ENCODE assay signal across 8 cellular contexts in the genomic region with DNA sequence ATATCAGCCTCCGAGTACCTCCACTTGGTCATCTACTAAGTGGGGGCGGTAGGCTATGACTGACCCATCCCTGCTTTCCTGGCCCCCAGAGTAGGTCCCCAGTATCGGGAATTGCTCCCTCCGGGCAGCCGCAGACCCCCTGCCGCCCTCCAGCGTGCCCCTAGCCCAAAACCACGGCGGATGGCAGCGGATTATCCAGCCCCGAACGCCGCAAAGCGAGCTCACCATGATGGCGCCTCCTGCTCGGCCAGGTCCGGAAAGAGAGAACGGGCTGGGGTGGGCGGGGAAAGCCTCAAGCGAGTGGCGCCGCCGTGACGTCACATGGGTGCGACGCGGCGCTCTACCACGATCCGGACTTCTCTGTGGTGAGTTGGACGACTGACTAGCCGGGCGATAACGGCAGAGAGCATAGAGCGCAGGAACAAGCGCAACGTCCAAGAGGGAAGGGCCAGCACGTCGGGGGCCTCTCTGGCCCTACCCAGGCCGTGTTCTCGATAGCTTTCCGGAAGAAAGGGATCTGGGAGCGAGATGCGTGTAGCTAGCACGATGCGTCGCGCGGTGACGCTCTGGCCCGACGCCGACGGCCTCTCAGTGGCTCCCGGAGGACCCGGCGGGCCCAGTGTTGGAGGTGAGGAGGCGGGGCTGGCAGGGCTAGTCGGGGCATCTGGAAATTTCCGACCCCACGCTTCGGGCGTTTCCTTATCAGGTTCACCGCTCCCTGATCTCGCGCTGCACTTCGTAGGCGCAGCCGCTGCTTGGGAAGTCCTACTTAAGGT. TPM values are rescaled to one million over a fixed set of nuclear protein-coding genes. Genes with fewer than 3 reads are reported as not detected.
DNase-seq lines count a peak whose midpoint lies in the region; ATAC-seq, FAIRE-seq and TF ChIP-seq lines count a peak whose summit lies in the region.

A gene (minus strand): TSS at position 263 of the 776 bp plus-strand sequence. CDS start 35 bp downstream, at position 228.
A gene with protein sequence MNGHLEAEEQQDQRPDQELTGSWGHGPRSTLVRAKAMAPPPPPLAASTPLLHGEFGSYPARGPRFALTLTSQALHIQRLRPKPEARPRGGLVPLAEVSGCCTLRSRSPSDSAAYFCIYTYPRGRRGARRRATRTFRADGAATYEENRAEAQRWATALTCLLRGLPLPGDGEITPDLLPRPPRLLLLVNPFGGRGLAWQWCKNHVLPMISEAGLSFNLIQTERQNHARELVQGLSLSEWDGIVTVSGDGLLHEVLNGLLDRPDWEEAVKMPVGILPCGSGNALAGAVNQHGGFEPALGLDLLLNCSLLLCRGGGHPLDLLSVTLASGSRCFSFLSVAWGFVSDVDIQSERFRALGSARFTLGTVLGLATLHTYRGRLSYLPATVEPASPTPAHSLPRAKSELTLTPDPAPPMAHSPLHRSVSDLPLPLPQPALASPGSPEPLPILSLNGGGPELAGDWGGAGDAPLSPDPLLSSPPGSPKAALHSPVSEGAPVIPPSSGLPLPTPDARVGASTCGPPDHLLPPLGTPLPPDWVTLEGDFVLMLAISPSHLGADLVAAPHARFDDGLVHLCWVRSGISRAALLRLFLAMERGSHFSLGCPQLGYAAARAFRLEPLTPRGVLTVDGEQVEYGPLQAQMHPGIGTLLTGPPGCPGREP (plus strand): TSS at position 591 of the 776 bp plus-strand sequence. CDS start 1,009 bp downstream, outside the sequence.

- H3K14ac ChIP-seq in H1 (ENCODE audit: insufficient read length) = no peak within 1 kb of the TSS

- peak within 1 kb of the TSS; percentile 96 for H3K4me3 ChIP-seq in NT2/D1 (ENCODE audit: insufficient read length, low read depth)
- peak within 1 kb of the TSS; percentile 83 to 97 (median 94) for H3K4me3 ChIP-seq in H1 (ENCODE audit: extremely low read depth in 1 of 4, insufficient read depth in 2 of 4, low read depth in 3 of 4, low read length in 4 of 4)
- peak within 1 kb of the TSS; percentile 99 for H3K4me3 ChIP-seq in mesendoderm (ENCODE audit: low read length)

- H3K23ac ChIP-seq in H1 (ENCODE audit: insufficient read length) (no peak within 1 kb of the TSS), mesendoderm (ENCODE audit: low read length) (peak within 1 kb of the TSS; percentile 24)

- H3K36me3 ChIP-seq in NT2/D1 (ENCODE audit: insufficient read depth, insufficient read length, low read length) = peaks cover 48% of the 10 kb centered on the region
- peaks cover 17 to 32% (median 21%) of the 10 kb centered on the region in 4 experiments for H3K36me3 ChIP-seq in H1 (ENCODE audit: control insufficient read depth in 2 of 4, insufficient read depth in 4 of 4, low read length in 3 of 4)
- peaks cover 26% of the 10 kb centered on the region for H3K36me3 ChIP-seq in mesendoderm (ENCODE audit: control insufficient read depth, insufficient read depth, low read length)

- H4K5ac ChIP-seq in H1 (ENCODE audit: insufficient read length, low read depth, low read length) (peak within 1 kb of the TSS; percentile 78), mesendoderm (ENCODE audit: low read length) (peak within 1 kb of the TSS; percentile 77)

- H2BK5ac ChIP-seq in H1 (ENCODE audit: low read depth, low read length) (peak within 1 kb of the TSS; percentile 87), mesendoderm (ENCODE audit: low read length) (peak within 1 kb of the TSS; percentile 89)

- peak in 1 of 3 experiments; percentile 9; a peak in 1 of 4 replicates for TF ChIP-seq CTCF in H1 (IDR thresholded peaks at IDR 0.05; ENCODE audit: control extremely low read depth in 1 of 3, insufficient read depth in 1 of 3, low read depth in 1 of 3, low read length in 3 of 3)

- H3K9me3 ChIP-seq in NT2/D1 (ENCODE audit: insufficient read depth, low read length) (no peaks in the 10 kb centered on the region), H1 (ENCODE audit: insufficient read depth in 2 of 2, low read depth in 1 of 2, low read length in 1 of 2) (no peaks in the 10 kb centered on the region)

- 0% methylated on average over 44 of the region's 69 CpGs; no CpG with 5 or more reads in 1 of the 2 experiments for WGBS in H1 (ENCODE audit: extremely low coverage in 1 of 2, insufficient coverage in 1 of 2, insufficient read length in 1 of 2, insufficient replicate concordance in 2 of 2, low coverage in 1 of 2, low lambda C conversion rate in 2 of 2, missing lambda C conversion rate in 1 of 2), 2 experiments
- WGBS in mesendoderm (ENCODE audit: extremely low coverage, insufficient coverage, low lambda C conversion rate) = no CpG with 5 or more reads among the region's 69 CpGs

- TF ChIP-seq RAD21 in H1 (IDR thresholded peaks at IDR 0.05 in 1 of 2, conservative IDR thresholded peaks at IDR 0.05 in 1 of 2; ENCODE audit: low read depth in 2 of 2, low read length in 2 of 2) = no peak

- H4K91ac ChIP-seq in H1 (replicated peaks; ENCODE audit: insufficient read length, low read length) = peak within 1 kb of the TSS; percentile 82

- no peaks in the 10 kb centered on the region for H3K9me3 Mint-ChIP-seq in activated CD8-positive, alpha-beta memory T cell treated with anti-CD3 and anti-CD28 coated beads, Interleukin-2, amount 10 ng/mL, durations not matched to agents 7 days and 5 days (ENCODE audit: low read depth)

- no peak; a peak in 1 of 3 replicates for TF ChIP-seq EP300 in H1 (IDR thresholded peaks at IDR 0.05; ENCODE audit: borderline replicate concordance in 1 of 2, low read depth in 2 of 2, low read length in 2 of 2)

- peaks cover 59% of the 10 kb centered on the region for H3K36me3 Mint-ChIP-seq in activated CD8-positive, alpha-beta memory T cell treated with anti-CD3 and anti-CD28 coated beads, Interleukin-2, amount 10 ng/mL, durations not matched to agents 7 days and 5 days

- H3K27ac Mint-ChIP-seq in activated CD8-positive, alpha-beta memory T cell treated with anti-CD3 and anti-CD28 coated beads, Interleukin-2, amount 10 ng/mL, durations not matched to agents 7 days and 5 days = peak within 1 kb of the TSS; percentile 99

- CTCF ChIA-PET in activated CD8-positive, alpha-beta memory T cell treated with anti-CD3 and anti-CD28 coated beads, Interleukin-2, amount 10 ng/mL, durations not matched to agents 7 days and 5 days (lab: Charles Lee) = interaction anchor here (1.0 to 1.5 kb wide), 5 partner anchors 9 to 126 kb away, joined by 3 to 5 read pairs (median 5); a partner anchor contains a TSS
- CTCF ChIA-PET in H1 (lab: Charles Lee; ENCODE audit: partially characterized antibody) = interaction anchor here (0.6 to 7.2 kb wide), 5 partner anchors 10 to 870 kb away, joined by 3 to 37 read pairs (median 5); no protein-coding TSS in a partner anchor

- H2BK20ac ChIP-seq in H1 (ENCODE audit: low read length) = no peak within 1 kb of the TSS

- POLR2A ChIA-PET in H1 (lab: Charles Lee; ENCODE audit: partially characterized antibody) = interaction anchor here (0.6 to 30.9 kb wide), 26 partner anchors 4 to 1058 kb away, joined by 3 to 788 read pairs (median 4); a partner anchor contains a TSS

- H3K56ac ChIP-seq in H1 (replicated peaks; ENCODE audit: insufficient read length, low read depth, low read length) = peak within 1 kb of the TSS; percentile 75
- H3K56ac ChIP-seq in mesendoderm (ENCODE audit: low read length) = peak within 1 kb of the TSS; percentile 95

- H2AK5ac ChIP-seq in H1 (ENCODE audit: low read depth, low read length) (0 out of 2 replicates have a peak within 1 kb of the TSS, but pooled peaks have one; percentile 57), mesendoderm (ENCODE audit: low read length) (peak within 1 kb of the TSS; percentile 97)

- H3K4ac ChIP-seq in H1 (replicated peaks; ENCODE audit: insufficient read length, low read depth, low read length) (peak within 1 kb of the TSS; percentile 80), mesendoderm (ENCODE audit: low read depth, low read length) (peak within 1 kb of the TSS; percentile 88)

- FAIRE-seq in H1 (lab: Jason Lieb, UNC) = peak; percentile 42

- peaks cover 20 to 31% of the 10 kb centered on the region in 2 experiments for H3K79me2 ChIP-seq in H1 (ENCODE audit: control insufficient read depth in 1 of 2, insufficient read depth in 2 of 2, low read length in 2 of 2)
- H3K79me2 ChIP-seq in mesendoderm (ENCODE audit: control insufficient read depth, insufficient read depth, low read length) = peaks cover 33% of the 10 kb centered on the region

- H2BK15ac ChIP-seq in H1 (ENCODE audit: low read length) (peak within 1 kb of the TSS; percentile 2; the same call in 1 of the 2 replicates), mesendoderm (replicated peaks; ENCODE audit: low read depth) (no peak within 1 kb of the TSS)

- H4K20me1 ChIP-seq in H1 (replicated peaks in 1 of 2; ENCODE audit: control insufficient read depth in 1 of 2, insufficient read depth in 2 of 2, low read length in 2 of 2) = peaks cover 25 to 32% of the 10 kb centered on the region in 2 experiments

- H2BK12ac ChIP-seq in H1 (ENCODE audit: low read depth, low read length) = peak within 1 kb of the TSS; percentile 32; the same call in 1 of the 2 replicates

- peak; percentile 81 for ATAC-seq in GM21381 (IDR thresholded peaks at IDR 0.05; ENCODE audit: unreplicated experiment)
- ATAC-seq in activated CD8-positive, alpha-beta memory T cell treated with anti-CD3 and anti-CD28 coated beads, Interleukin-2, amount 10 ng/mL, durations not matched to agents 7 days and 5 days = peak; percentile 79

- no peaks in the 10 kb centered on the region for H3K27me3 Mint-ChIP-seq in activated CD8-positive, alpha-beta memory T cell treated with anti-CD3 and anti-CD28 coated beads, Interleukin-2, amount 10 ng/mL, durations not matched to agents 7 days and 5 days

- H2BK120ac ChIP-seq in H1 (replicated peaks; ENCODE audit: low read depth, low read length) (no peak within 1 kb of the TSS), mesendoderm (ENCODE audit: low read depth, low read length) (no peak within 1 kb of the TSS)

- TF ChIP-seq POLR2A in H1 (IDR thresholded peaks at IDR 0.05; ENCODE audit: control extremely low read depth in 1 of 2, low read depth in 2 of 2, low read length in 2 of 2) = peak; percentile 95 to 99

- peak within 1 kb of the TSS; percentile 87 for H3K27ac ChIP-seq in H1 (ENCODE audit: low read depth, low read length)
- peak within 1 kb of the TSS; percentile 73 for H3K27ac ChIP-seq in mesendoderm (ENCODE audit: low read depth, low read length)

- H3K9ac ChIP-seq in NT2/D1 (ENCODE audit: insufficient read length, low read depth) (peak within 1 kb of the TSS; percentile 96), H1 (replicated peaks in 1 of 4; ENCODE audit: extremely low read depth in 1 of 4, low read depth in 3 of 4, low read length in 3 of 4) (peak within 1 kb of the TSS; percentile 94 to 100 (median 96)), mesendoderm (ENCODE audit: low read length) (peak within 1 kb of the TSS; percentile 94)

- no peak within 1 kb of the TSS for H2AFZ ChIP-seq in H1 (ENCODE audit: low read length)

- H3K4me1 ChIP-seq in NT2/D1 (ENCODE audit: insufficient read depth, insufficient read length) (peaks cover 23% of the 10 kb centered on the region), H1 (replicated peaks in 1 of 4; ENCODE audit: control insufficient read depth in 3 of 4, insufficient read depth in 4 of 4, low read length in 3 of 4) (peaks cover 3 to 40% (median 32%) of the 10 kb centered on the region in 4 experiments), mesendoderm (ENCODE audit: control insufficient read depth, low read depth, low read length) (peaks cover 14% of the 10 kb centered on the region)

- peak within 1 kb of the TSS; percentile 98 for H3K4me3 Mint-ChIP-seq in activated CD8-positive, alpha-beta memory T cell treated with anti-CD3 and anti-CD28 coated beads, Interleukin-2, amount 10 ng/mL, durations not matched to agents 7 days and 5 days

- H3K23me2 ChIP-seq in H1 (ENCODE audit: low read depth, low read length) = peaks cover 9% of the 10 kb centered on the region

- H3K4me2 ChIP-seq in H1 (ENCODE audit: insufficient read depth in 1 of 2, low read depth in 2 of 2, low read length in 2 of 2) (peak within 1 kb of the TSS; percentile 64 to 84), mesendoderm (ENCODE audit: low read length) (peak within 1 kb of the TSS; percentile 73)

- H3K18ac ChIP-seq in H1 (ENCODE audit: extremely low read depth, low read length) (peak within 1 kb of the TSS; percentile 89), mesendoderm (ENCODE audit: low read length) (peak within 1 kb of the TSS; percentile 82)

- H3K4me1 Mint-ChIP-seq in activated CD8-positive, alpha-beta memory T cell treated with anti-CD3 and anti-CD28 coated beads, Interleukin-2, amount 10 ng/mL, durations not matched to agents 7 days and 5 days = peaks cover 51% of the 10 kb centered on the region

- peak; percentile 99 for DNase-seq in COR-L47 (lab: John Stamatoyannopoulos, UW)
- DNase-seq in HUDEP-2 (lab: John Stamatoyannopoulos, UW; ENCODE audit: unreplicated experiment in 76 of 76) = peak; percentile 88 to 100 (median 100)
- peak; percentile 92 for DNase-seq in NT2/D1 (ENCODE audit: low read depth, low spot score)
- DNase-seq in activated CD8-positive, alpha-beta memory T cell treated with anti-CD3 and anti-CD28 coated beads, Interleukin-2, amount 10 ng/mL, durations not matched to agents 7 days and 5 days = peak; percentile 98
- peak; percentile 97 to 98 for DNase-seq in H1 (ENCODE audit: low read depth in 1 of 2, low spot score in 2 of 2)
- peak; percentile 100 for DNase-seq in mesendoderm
- DNase-seq in stimulated activated CD8-positive, alpha-beta memory T cell treated with anti-CD3 and anti-CD28 coated beads, Interleukin-15, amount 100 ng/mL, for 1 hour (ENCODE audit: low read depth) = peak; percentile 91

- H4K8ac ChIP-seq in H1 (ENCODE audit: extremely low read depth, insufficient read depth, low read length) (peak within 1 kb of the TSS; percentile 97; the same call in 1 of the 2 replicates), mesendoderm (ENCODE audit: low read depth, low read length) (no peak within 1 kb of the TSS)

- H3K27me3 ChIP-seq in NT2/D1 (ENCODE audit: insufficient read depth, insufficient read length) (no peaks in the 10 kb centered on the region), H1 (replicated peaks in 1 of 4; ENCODE audit: control insufficient read depth in 3 of 4, extremely low read depth in 1 of 4, insufficient read depth in 3 of 4, low read length in 3 of 4) (no peaks in the 10 kb centered on the region), mesendoderm (ENCODE audit: insufficient read depth, low read length, poor library complexity) (no peaks in the 10 kb centered on the region)

- H3K79me1 ChIP-seq in H1 (ENCODE audit: low read depth, low read length) (peaks cover 4% of the 10 kb centered on the region; the same call in 1 of the 2 replicates), mesendoderm (ENCODE audit: low read length) (peaks cover 11% of the 10 kb centered on the region)

RNA-seq across cellular contexts. Expression of the first gene that starts in this region (rescaled TPM):
- 1,000 to 10,000 TPM; 1,413 to 1,465 TPM for total RNA-seq in activated CD8-positive, alpha-beta memory T cell treated with anti-CD3 and anti-CD28 coated beads, Interleukin-2, amount 10 ng/mL, durations not matched to agents 7 days and 5 days
- 1,669 and 1,693 TPM in 2 replicates for total RNA-seq in H1 (2021; fragmentation: NEBNext Ultra II Directional; extraction: Animal tissue kit (Norgen Biotek cat#: 25700))
- 2,789 and 3,426 TPM in 2 replicates for polyA plus RNA-seq in H1 (2011; rRNA removed)
- polyA plus RNA-seq in H1 (2011; cell fraction: cytosol; rRNA removed) = 2,747 TPM
- polyA plus RNA-seq in H1 (2011; cell fraction: nucleus; rRNA removed) = 1,998 TPM
- 1,368 to 3,492 TPM (median 2,780 TPM) in 4 replicates for polyA plus RNA-seq in H1 (2012, experiment 1 of 2)
- polyA plus RNA-seq in H1 (2012, experiment 2 of 2) = 5,563 TPM
- polyA plus RNA-seq in H1 (2013, experiment 1 of 2) = 2,312 TPM
- polyA plus RNA-seq in H1 (2013, experiment 2 of 2) = 2,245 TPM
- 621 and 624 TPM in 2 replicates for polyA minus RNA-seq in H1 (2011; rRNA and poly(A)+ RNA removed)
- 738 TPM for polyA minus RNA-seq in H1 (2011; cell fraction: cytosol; rRNA and poly(A)+ RNA removed)
- polyA minus RNA-seq in H1 (2011; cell fraction: nucleus; rRNA and poly(A)+ RNA removed) = 950 TPM
- 1,890 TPM for polyA plus RNA-seq in mesendoderm (2013, experiment 1 of 2)
- 1,896 TPM for polyA plus RNA-seq in mesendoderm (2013, experiment 2 of 2)

RNA-seq across cellular contexts. Expression of the second gene that starts in this region (rescaled TPM):
- total RNA-seq in activated CD8-positive, alpha-beta memory T cell treated with anti-CD3 and anti-CD28 coated beads, Interleukin-2, amount 10 ng/mL, durations not matched to agents 7 days and 5 days = 10 to 100 TPM; 37.3 to 43.4 TPM
- 60.9 and 61.6 TPM in 2 replicates for total RNA-seq in H1 (2021; fragmentation: NEBNext Ultra II Directional; extraction: Animal tissue kit (Norgen Biotek cat#: 25700))
- polyA plus RNA-seq in H1 (2011; rRNA removed) = 43.9 and 81.8 TPM in 2 replicates
- polyA plus RNA-seq in H1 (2011; cell fraction: cytosol; rRNA removed) = 48.1 TPM
- polyA plus RNA-seq in H1 (2011; cell fraction: nucleus; rRNA removed) = 85.3 TPM
- 43.7 to 47.8 TPM (median 45.2 TPM) in 4 replicates for polyA plus RNA-seq in H1 (2012, experiment 1 of 2)
- 41.5 TPM for polyA plus RNA-seq in H1 (2012, experiment 2 of 2)
- polyA plus RNA-seq in H1 (2013, experiment 1 of 2) = 28.9 TPM
- polyA plus RNA-seq in H1 (2013, experiment 2 of 2) = 25.8 TPM
- 21.2 and 25.9 TPM in 2 replicates for polyA minus RNA-seq in H1 (2011; rRNA and poly(A)+ RNA removed)
- polyA minus RNA-seq in H1 (2011; cell fraction: cytosol; rRNA and poly(A)+ RNA removed) = 37.9 TPM
- 55.2 TPM for polyA minus RNA-seq in H1 (2011; cell fraction: nucleus; rRNA and poly(A)+ RNA removed)
- polyA plus RNA-seq in mesendoderm (2013, experiment 1 of 2) = 19.4 TPM
- polyA plus RNA-seq in mesendoderm (2013, experiment 2 of 2) = 20.6 TPM

Comparison
In these comparisons a context has a peak if more than half of its experiments do, and no peak if none do; other contexts are left out.
1. Peak in every context shown above with its lines: DNase-seq, ATAC-seq, H3K4me3 ChIP-seq and H3K27ac ChIP-seq.